Comparison of ENCODE assay signal across 30 cellular contexts in the genomic region with DNA sequence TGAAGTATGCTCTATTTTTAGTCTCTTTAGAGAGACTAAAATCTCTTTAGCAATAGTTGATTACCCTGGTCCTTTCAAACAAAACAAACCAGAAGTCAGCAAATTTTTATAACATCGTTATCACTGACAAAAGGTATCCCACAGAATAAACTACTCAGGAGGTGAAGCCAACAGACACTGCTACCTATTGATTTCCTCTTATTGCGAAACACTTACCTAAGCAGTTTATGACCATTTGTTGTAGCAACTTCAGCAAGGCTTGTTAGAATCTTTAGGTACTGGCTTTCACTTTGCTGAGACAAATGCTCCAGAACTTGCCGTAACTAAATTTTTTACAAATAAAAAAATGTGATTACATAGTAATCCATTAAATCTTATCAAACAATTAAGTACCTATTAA.
DNase-seq lines count a peak whose midpoint lies in the region; ATAC-seq and TF ChIP-seq lines count a peak whose summit lies in the region.
"Had no signal": no experiment of that assay in that cellular context is flagged by ENCODE, and none has a peak within 500 bp of the region (broad histone marks: within the 10 kb centered on the region; RNA-seq: fewer than 3 reads in every experiment).

No MANE protein-coding gene starts in this region.

- H3K56ac ChIP-seq in IMR-90 (ENCODE audit: extremely low read depth, insufficient read depth, low read length) = no peak overlapping the region

- no peak overlapping the region for H2AFZ ChIP-seq in HCT116 (ENCODE audit: low read depth, low read length, poor library complexity, severe bottlenecking)
- no peak overlapping the region for H2AFZ ChIP-seq in IMR-90 (replicated peaks; ENCODE audit: low read length, poor library complexity)
- H2AFZ ChIP-seq in mammary epithelial cell (ENCODE audit: low read depth, low read length) = no peak overlapping the region

- H3K36me3 Mint-ChIP-seq in activated T-helper 2 cell treated with anti-CD3 and anti-CD28 coated beads, Interferon-gamma antibody, Interleukin-2, Interleukin-4, amounts not matched to agents 10 μg/mL and 5 μg/mL and 100 μg/mL, durations not matched to agents 14 hours and 24 hours and 36 hours (ENCODE audit: low read depth) = peaks cover 24% of the 10 kb centered on the region
- H3K36me3 Mint-ChIP-seq in T-helper 2 cell treated with Interferon-gamma antibody and Interleukin-4, amounts not matched to agents 5 μg/mL and 100 μg/mL, for 36 hours (ENCODE audit: low read depth) = peaks cover 9% of the 10 kb centered on the region

- H2BK5ac ChIP-seq in IMR-90 (ENCODE audit: low read depth, low read length, poor library complexity, severe bottlenecking) = no peak overlapping the region

- H2BK15ac ChIP-seq in IMR-90 (ENCODE audit: low read depth, low read length) = no peak overlapping the region

- no peak overlapping the region for H4K5ac ChIP-seq in IMR-90 (ENCODE audit: low read depth, low read length)

- ATAC-seq in HCT116 (no peak), IMR-90 (ENCODE audit: low read depth) (no peak), right lobe of liver (peak; percentile 71 to 94 (median 91))
- ATAC-seq: activated CD8-positive, alpha-beta memory T cell treated with anti-CD3 and anti-CD28 coated beads, Interleukin-2, amount 10 ng/mL, durations not matched to agents 7 days and 5 days; activated T-cell treated with anti-CD3 and anti-CD28 coated beads, Interleukin-2, amount 50 U/mL, for 4 hours; naive thymus-derived CD4-positive, alpha-beta T cell; sciatic nerve had no signal

- in situ Hi-C loops in IMR-90 (cut with MboI; ENCODE audit: low sequenced_read_pairs) = no loop called here
- in situ Hi-C loops in mammary epithelial cell (cut with MboI; ENCODE audit: low sequenced_read_pairs in 2 of 2) = loop anchor here in 1 of 2 donors (25.0 kb wide), 1 partner anchor 267 kb away; no protein-coding TSS in a partner anchor

- RAD21 ChIA-PET in HCT116 (lab: Charles Lee; ENCODE audit: low non-redundant PET in 1 of 2, low total read pairs in 2 of 2, uncharacterized antibody in 2 of 2, unreplicated experiment in 2 of 2) = no interaction called here

- no peaks in the 10 kb centered on the region for H3K9me3 Mint-ChIP-seq in activated T-helper 2 cell treated with anti-CD3 and anti-CD28 coated beads, Interferon-gamma antibody, Interleukin-2, Interleukin-4, amounts not matched to agents 10 μg/mL and 5 μg/mL and 100 μg/mL, durations not matched to agents 14 hours and 24 hours and 36 hours
- no peaks in the 10 kb centered on the region for H3K9me3 Mint-ChIP-seq in T-helper 2 cell treated with Interferon-gamma antibody and Interleukin-4, amounts not matched to agents 5 μg/mL and 100 μg/mL, for 36 hours
- H3K9me3 Mint-ChIP-seq: activated B cell treated with CpG ODN at 0.5 μM for 24 hours; activated naive CD8-positive, alpha-beta T cell treated with anti-CD3 and anti-CD28 coated beads, Interleukin-2, amount 10 ng/mL, durations not matched to agents 7 days and 5 days; activated T-cell treated with anti-CD3 and anti-CD28 coated beads, Interleukin-2, amount 50 U/mL, for 4 hours; naive thymus-derived CD4-positive, alpha-beta T cell had no signal

- dilution Hi-C loops in IMR-90 (cut with HindIII; ENCODE audit: low sequenced_read_pairs, unreplicated experiment) (no loop called here), mammary epithelial cell (cut with HindIII; ENCODE audit: low sequenced_read_pairs) (no loop called here)

- no peak overlapping the region for H4K8ac ChIP-seq in IMR-90 (ENCODE audit: low read depth in 2 of 2, low read length in 2 of 2)

- no peak overlapping the region for H3K4ac ChIP-seq in IMR-90 (ENCODE audit: low read depth, low read length)

- no peaks in the 10 kb centered on the region for H4K20me1 ChIP-seq in HCT116 (ENCODE audit: insufficient read depth)
- H4K20me1 ChIP-seq in IMR-90 (ENCODE audit: insufficient read depth, low read length) = no peaks in the 10 kb centered on the region; the same call in 1 of the 2 replicates
- H4K20me1 ChIP-seq in mammary epithelial cell (ENCODE audit: insufficient read depth, low read length) = no peaks in the 10 kb centered on the region
- H4K20me1 ChIP-seq: BLaER1 treated with 17β-estradiol and CSF1 and Interleukin-3, amounts not matched to agents 10 nM and 100 nM had no signal

- no peak overlapping the region for H2AK5ac ChIP-seq in IMR-90 (ENCODE audit: low read depth, low read length)

- DNase-seq in HCT116 (ENCODE audit: low read depth, low spot score) (no peak), IMR-90 (no peak), mammary epithelial cell (peak; percentile 12), right lobe of liver (no peak)
- DNase-seq in activated CD4-positive, CD25-positive, alpha-beta regulatory T cell (lab: John Stamatoyannopoulos, UW) = no peak
- no peak for DNase-seq in activated T-helper 2 cell treated with anti-CD3 and anti-CD28 coated beads, Interferon-gamma antibody, Interleukin-2, Interleukin-4, amounts not matched to agents 10 μg/mL and 5 μg/mL and 100 μg/mL, durations not matched to agents 14 hours and 24 hours and 36 hours (ENCODE audit: low spot score)
- DNase-seq in T-helper 2 cell treated with Interferon-gamma antibody and Interleukin-4, amounts not matched to agents 5 μg/mL and 100 μg/mL, for 36 hours (ENCODE audit: low spot score) = no peak
- DNase-seq: activated B cell treated with CpG ODN at 0.5 μM for 24 hours; activated CD4-positive, alpha-beta T cell treated with anti-CD3 and anti-CD28 coated beads, Interleukin-2, amount 50 U/mL, for 4 hours; activated CD8-positive, alpha-beta memory T cell treated with anti-CD3 and anti-CD28 coated beads, Interleukin-2, amount 10 ng/mL, durations not matched to agents 7 days and 5 days; activated gamma-delta T cell treated with Interleukin-2 at 50 U/mL for 16 hours; activated naive CD8-positive, alpha-beta T cell treated with anti-CD3 and anti-CD28 coated beads, Interleukin-2, amount 10 ng/mL, durations not matched to agents 7 days and 5 days; activated T-cell treated with anti-CD3 and anti-CD28 coated beads, Interleukin-2, amount 50 U/mL, for 4 hours; aorta; DMS79; midbrain; naive thymus-derived CD4-positive, alpha-beta T cell; NCI-H1092; NCI-H187 treated with DMSO at 0.1 percent for 48 hours; NCI-H446; OCI-M1; SK-N-SH; stimulated activated CD4-positive, alpha-beta T cell treated with anti-CD3 and anti-CD28 coated beads, Interleukin-4, amount 100 ng/mL, for 24 hours had no signal

- H3K4me3 Mint-ChIP-seq in activated T-helper 2 cell treated with anti-CD3 and anti-CD28 coated beads, Interferon-gamma antibody, Interleukin-2, Interleukin-4, amounts not matched to agents 10 μg/mL and 5 μg/mL and 100 μg/mL, durations not matched to agents 14 hours and 24 hours and 36 hours (ENCODE audit: low read depth) = no peak overlapping the region
- H3K4me3 Mint-ChIP-seq in T-helper 2 cell treated with Interferon-gamma antibody and Interleukin-4, amounts not matched to agents 5 μg/mL and 100 μg/mL, for 36 hours = no peak overlapping the region
- H3K4me3 Mint-ChIP-seq: activated B cell treated with CpG ODN at 0.5 μM for 24 hours; activated CD8-positive, alpha-beta memory T cell treated with anti-CD3 and anti-CD28 coated beads, Interleukin-2, amount 10 ng/mL, durations not matched to agents 7 days and 5 days; activated naive CD8-positive, alpha-beta T cell treated with anti-CD3 and anti-CD28 coated beads, Interleukin-2, amount 10 ng/mL, durations not matched to agents 7 days and 5 days; activated T-cell treated with anti-CD3 and anti-CD28 coated beads, Interleukin-2, amount 50 U/mL, for 4 hours; naive thymus-derived CD4-positive, alpha-beta T cell had no signal

- TF ChIP-seq POLR2A in HCT116 (IDR thresholded peaks at IDR 0.05; ENCODE audit: borderline replicate concordance, extremely low read depth, insufficient read depth, insufficient read length) = no peak
- TF ChIP-seq POLR2A in IMR-90 (IDR thresholded peaks at IDR 0.05; ENCODE audit: low read depth, low read length) = no peak
- TF ChIP-seq POLR2A in right lobe of liver (IDR thresholded peaks at IDR 0.05) = no peak

- H3K27me3 Mint-ChIP-seq in activated T-helper 2 cell treated with anti-CD3 and anti-CD28 coated beads, Interferon-gamma antibody, Interleukin-2, Interleukin-4, amounts not matched to agents 10 μg/mL and 5 μg/mL and 100 μg/mL, durations not matched to agents 14 hours and 24 hours and 36 hours (ENCODE audit: low read depth) = no peaks in the 10 kb centered on the region
- no peaks in the 10 kb centered on the region for H3K27me3 Mint-ChIP-seq in T-helper 2 cell treated with Interferon-gamma antibody and Interleukin-4, amounts not matched to agents 5 μg/mL and 100 μg/mL, for 36 hours (ENCODE audit: low read depth)
- H3K27me3 Mint-ChIP-seq: activated B cell treated with CpG ODN at 0.5 μM for 24 hours; activated CD8-positive, alpha-beta memory T cell treated with anti-CD3 and anti-CD28 coated beads, Interleukin-2, amount 10 ng/mL, durations not matched to agents 7 days and 5 days; activated naive CD8-positive, alpha-beta T cell treated with anti-CD3 and anti-CD28 coated beads, Interleukin-2, amount 10 ng/mL, durations not matched to agents 7 days and 5 days; naive thymus-derived CD4-positive, alpha-beta T cell; progenitor cell of endocrine pancreas had no signal

- no peaks in the 10 kb centered on the region for H3K9me3 ChIP-seq in HCT116 (ENCODE audit: control insufficient read depth in 1 of 2, insufficient read depth in 1 of 2, low read depth in 1 of 2, low read length in 2 of 2)
- no peaks in the 10 kb centered on the region; the same call in 1 of the 2 replicates for H3K9me3 ChIP-seq in IMR-90 (ENCODE audit: control insufficient read depth, insufficient read depth, low read length)
- H3K9me3 ChIP-seq in mammary epithelial cell (replicated peaks; ENCODE audit: insufficient read depth, low read length) = no peaks in the 10 kb centered on the region
- H3K9me3 ChIP-seq in right lobe of liver = no peaks in the 10 kb centered on the region
- H3K9me3 ChIP-seq: HAP-1, neutrophil, SK-N-SH, tibial nerve had no signal

- H3K36me3 ChIP-seq in HCT116 (ENCODE audit: control insufficient read depth in 1 of 2, insufficient read depth in 2 of 2, low read length in 2 of 2) = no peaks in the 10 kb centered on the region
- H3K36me3 ChIP-seq in IMR-90 (ENCODE audit: control insufficient read depth, insufficient read depth, low read length) = no peaks in the 10 kb centered on the region
- H3K36me3 ChIP-seq in mammary epithelial cell (ENCODE audit: insufficient read depth, low read length) = peaks cover 4% of the 10 kb centered on the region
- H3K36me3 ChIP-seq in right lobe of liver = no peaks in the 10 kb centered on the region
- H3K36me3 ChIP-seq: HAP-1, neutrophil had no signal

- no peaks in the 10 kb centered on the region for H3K27me3 ChIP-seq in HCT116 (ENCODE audit: insufficient read depth, low read length)
- H3K27me3 ChIP-seq in IMR-90 (ENCODE audit: control insufficient read depth, insufficient read depth, low read length) = no peaks in the 10 kb centered on the region
- no peaks in the 10 kb centered on the region for H3K27me3 ChIP-seq in mammary epithelial cell (ENCODE audit: insufficient read depth, low read length)
- no peaks in the 10 kb centered on the region for H3K27me3 ChIP-seq in right lobe of liver
- H3K27me3 ChIP-seq: BLaER1 treated with 17β-estradiol and CSF1 and Interleukin-3, amounts not matched to agents 10 nM and 100 nM; neutrophil; tibial nerve had no signal

- peaks cover 6% of the 10 kb centered on the region for H3K4me1 Mint-ChIP-seq in activated T-helper 2 cell treated with anti-CD3 and anti-CD28 coated beads, Interferon-gamma antibody, Interleukin-2, Interleukin-4, amounts not matched to agents 10 μg/mL and 5 μg/mL and 100 μg/mL, durations not matched to agents 14 hours and 24 hours and 36 hours (ENCODE audit: low read depth)
- peaks cover 4% of the 10 kb centered on the region for H3K4me1 Mint-ChIP-seq in T-helper 2 cell treated with Interferon-gamma antibody and Interleukin-4, amounts not matched to agents 5 μg/mL and 100 μg/mL, for 36 hours (ENCODE audit: low read depth)
- H3K4me1 Mint-ChIP-seq: activated B cell treated with CpG ODN at 0.5 μM for 24 hours; activated CD8-positive, alpha-beta memory T cell treated with anti-CD3 and anti-CD28 coated beads, Interleukin-2, amount 10 ng/mL, durations not matched to agents 7 days and 5 days had no signal

- no peak overlapping the region for H3K27ac Mint-ChIP-seq in activated T-helper 2 cell treated with anti-CD3 and anti-CD28 coated beads, Interferon-gamma antibody, Interleukin-2, Interleukin-4, amounts not matched to agents 10 μg/mL and 5 μg/mL and 100 μg/mL, durations not matched to agents 14 hours and 24 hours and 36 hours
- H3K27ac Mint-ChIP-seq in T-helper 2 cell treated with Interferon-gamma antibody and Interleukin-4, amounts not matched to agents 5 μg/mL and 100 μg/mL, for 36 hours = no peak overlapping the region
- H3K27ac Mint-ChIP-seq: activated B cell treated with CpG ODN at 0.5 μM for 24 hours; activated CD8-positive, alpha-beta memory T cell treated with anti-CD3 and anti-CD28 coated beads, Interleukin-2, amount 10 ng/mL, durations not matched to agents 7 days and 5 days; activated naive CD8-positive, alpha-beta T cell treated with anti-CD3 and anti-CD28 coated beads, Interleukin-2, amount 10 ng/mL, durations not matched to agents 7 days and 5 days; progenitor cell of endocrine pancreas had no signal

- H3K79me1 ChIP-seq in IMR-90 (ENCODE audit: low read depth in 1 of 2, low read length in 2 of 2) = 0 out of 4 replicates have a peak, but pooled peaks cover 0 to 4% of the 10 kb centered on the region in 2 experiments

- no peaks in the 10 kb centered on the region for H3K9me1 ChIP-seq in IMR-90 (ENCODE audit: insufficient read depth, low read length)

- H3K18ac ChIP-seq in IMR-90 (ENCODE audit: low read depth, low read length) = no peak overlapping the region

- H3K9ac ChIP-seq in HCT116 (ENCODE audit: low read length) (no peak overlapping the region), IMR-90 (ENCODE audit: low read depth, low read length) (no peak overlapping the region), mammary epithelial cell (ENCODE audit: insufficient read depth, low read length) (no peak overlapping the region)
- H3K9ac ChIP-seq: BLaER1 treated with 17β-estradiol and CSF1 and Interleukin-3, amounts not matched to agents 10 nM and 100 nM; SK-N-SH had no signal

- no peak overlapping the region for H2AK9ac ChIP-seq in IMR-90 (replicated peaks; ENCODE audit: low read depth, low read length, poor library complexity)

- no CpG with 5 or more reads among the region's 3 CpGs for WGBS in IMR-90 (ENCODE audit: extremely low coverage in 2 of 2, insufficient read length in 1 of 2), 2 experiments
- WGBS in mammary epithelial cell (ENCODE audit: low coverage, missing lambda C conversion rate) = 68% methylated on average over 3 of the region's 3 CpGs
- WGBS in right lobe of liver (ENCODE audit: insufficient coverage, low coverage, low lambda C conversion rate, missing lambda C conversion rate) = 40% methylated on average over 3 of the region's 3 CpGs

- H2BK20ac ChIP-seq in IMR-90 (ENCODE audit: low read depth, low read length) = no peak overlapping the region

- H3K14ac ChIP-seq in IMR-90 (replicated peaks; ENCODE audit: low read depth, low read length) = no peak overlapping the region

- H3K4me1 ChIP-seq in HCT116 (ENCODE audit: control insufficient read depth in 1 of 2, insufficient read depth in 2 of 2, low read length in 2 of 2) = no peaks in the 10 kb centered on the region
- H3K4me1 ChIP-seq in IMR-90 (ENCODE audit: control insufficient read depth, insufficient read depth, low read length) = peaks cover 2% of the 10 kb centered on the region
- no peaks in the 10 kb centered on the region for H3K4me1 ChIP-seq in mammary epithelial cell (ENCODE audit: insufficient read depth, low read length)
- no peaks in the 10 kb centered on the region for H3K4me1 ChIP-seq in right lobe of liver
- H3K4me1 ChIP-seq: HAP-1, tibial nerve had no signal

- H3K27ac ChIP-seq in HCT116 (ENCODE audit: low read depth, low read length) = no peak overlapping the region
- no peak overlapping the region for H3K27ac ChIP-seq in IMR-90 (ENCODE audit: insufficient read depth, low read length)
- H3K27ac ChIP-seq in mammary epithelial cell (ENCODE audit: insufficient read depth, low read depth, low read length) = no peak overlapping the region
- H3K27ac ChIP-seq in right lobe of liver = no peak overlapping the region
- H3K27ac ChIP-seq: BLaER1 treated with 17β-estradiol and CSF1 and Interleukin-3, amounts not matched to agents 10 nM and 100 nM; HL-60; neutrophil; tibial nerve had no signal

- TF ChIP-seq CTCF in HCT116 (IDR thresholded peaks at IDR 0.05 in 2 of 3, conservative IDR thresholded peaks at IDR 0.05 in 1 of 3; ENCODE audit: borderline replicate concordance in 1 of 3, insufficient read depth in 1 of 3, low read depth in 2 of 3, low read length in 2 of 3) = no peak
- no peak for TF ChIP-seq CTCF in IMR-90 (conservative IDR thresholded peaks at IDR 0.05; ENCODE audit: low read depth, low read length)
- no peak for TF ChIP-seq CTCF in mammary epithelial cell (conservative IDR thresholded peaks at IDR 0.05 in 1 of 2, IDR thresholded peaks at IDR 0.05 in 1 of 2; ENCODE audit: extremely low read depth in 1 of 2, insufficient read depth in 1 of 2, low read depth in 1 of 2, low read length in 2 of 2)
- no peak for TF ChIP-seq CTCF in right lobe of liver (IDR thresholded peaks at IDR 0.05)

- POLR2A ChIA-PET in HCT116 (lab: Charles Lee) (no interaction called here), IMR-90 (lab: Charles Lee; ENCODE audit: unreplicated experiment) (interaction anchor here (0.5 kb wide), 1 partner anchor 17 kb away, joined by 3 read pairs; no protein-coding TSS in a partner anchor)

- H3K9me2 ChIP-seq in HCT116 (ENCODE audit: insufficient read depth) = no peaks in the 10 kb centered on the region
- H3K9me2 ChIP-seq: SK-N-SH had no signal

- intact Hi-C loops in HCT116 (cut with micrococcal nuclease) (no loop called here), IMR-90 (cut with micrococcal nuclease) (no loop called here), mammary epithelial cell (cut with micrococcal nuclease) (no loop called here), right lobe of liver (cut with DNase I) (no loop called here)
- intact Hi-C loops in activated T-helper 2 cell treated with anti-CD3 and anti-CD28 coated beads, Interferon-gamma antibody, Interleukin-2, Interleukin-4, amounts not matched to agents 10 μg/mL and 5 μg/mL and 100 μg/mL, durations not matched to agents 14 hours and 24 hours and 36 hours (cut with micrococcal nuclease) = no loop called here

- H4K91ac ChIP-seq in IMR-90 (ENCODE audit: insufficient read depth, low read depth, low read length) = no peak overlapping the region

- no peak overlapping the region for H3K23ac ChIP-seq in IMR-90 (ENCODE audit: low read depth, low read length)

- H2BK120ac ChIP-seq in IMR-90 (ENCODE audit: low read depth, low read length) = no peak overlapping the region

- CTCF ChIA-PET in HCT116 (lab: Charles Lee) = no interaction called here
- CTCF ChIA-PET in IMR-90 (lab: Yijun Ruan, JAX) = no interaction called here
- CTCF ChIA-PET in mammary epithelial cell (lab: Charles Lee; ENCODE audit: low non-redundant PET) = no interaction called here

- H3K79me2 ChIP-seq in HCT116 (ENCODE audit: insufficient read depth, low read length) = no peaks in the 10 kb centered on the region
- no peaks in the 10 kb centered on the region for H3K79me2 ChIP-seq in mammary epithelial cell (ENCODE audit: insufficient read depth, low read length)

- BruUV-seq in HCT116 (replicated peaks; lab: Mats Ljungman, UMichigan) (no TSS peak), IMR-90 (replicated peaks; lab: Mats Ljungman, UMichigan) (no TSS peak), mammary epithelial cell (replicated peaks; lab: Mats Ljungman, UMichigan) (no TSS peak)

- TF ChIP-seq RAD21 in HCT116 (IDR thresholded peaks at IDR 0.05; ENCODE audit: low read depth) = no peak
- no peak for TF ChIP-seq RAD21 in IMR-90 (IDR thresholded peaks at IDR 0.05; ENCODE audit: low read length)

- H3K4me2 ChIP-seq in HCT116 (ENCODE audit: low read length) = no peak overlapping the region
- H3K4me2 ChIP-seq in IMR-90 (ENCODE audit: low read depth, low read length) = no peak overlapping the region
- no peak overlapping the region for H3K4me2 ChIP-seq in mammary epithelial cell (ENCODE audit: insufficient read depth, low read depth, low read length)
- H3K4me2 ChIP-seq: BLaER1 treated with 17β-estradiol and CSF1 and Interleukin-3, amounts not matched to agents 10 nM and 100 nM; SK-N-SH had no signal

- no peak overlapping the region for H3K4me3 ChIP-seq in HCT116 (replicated peaks in 1 of 2; ENCODE audit: low read depth in 1 of 2, low read length in 2 of 2)
- H3K4me3 ChIP-seq in IMR-90 (ENCODE audit: insufficient read depth, low read depth, low read length) = no peak overlapping the region
- H3K4me3 ChIP-seq in mammary epithelial cell (replicated peaks in 1 of 3; ENCODE audit: insufficient read depth in 1 of 3, low read depth in 2 of 3, low read length in 3 of 3) = no peak overlapping the region
- no peak overlapping the region for H3K4me3 ChIP-seq in right lobe of liver
- H3K4me3 ChIP-seq: BLaER1 treated with 17β-estradiol and CSF1 and Interleukin-3, amounts not matched to agents 10 nM and 100 nM; HAP-1; tibial nerve had no signal

Comparison
In these comparisons a context has a peak if more than half of its experiments do, and no peak if none do; other contexts are left out.
1. ATAC-seq: peak in right lobe of liver (4 of 4); none in HCT116 (single experiment) and IMR-90 (single experiment).